Comparison of ENCODE assay signal across 1 cellular context in genomic region chr3:5160926-5161858, GRCh38.
TF ChIP-seq lines count a peak whose summit lies in the region.

No MANE protein-coding gene starts in this region.

TF ChIP-seq in endothelial cell of umbilical vein, 7 proteins besides CTCF, POLR2A, EP300 and RAD21 (continued from another document):
- no peak for TF ChIP-seq JUN (IDR thresholded peaks at IDR 0.05; ENCODE audit: borderline replicate concordance, insufficient read depth, insufficient read length, low read depth)
- TF ChIP-seq EZH2 (IDR thresholded peaks at IDR 0.05; ENCODE audit: borderline replicate concordance, low read depth, low read length, severe bottlenecking), result no peak
